ENCODE assay signal across 11 cellular contexts in genomic region chr14:69050235-69051184, GRCh38.
A peak's percentile ranks its signal among the peaks of the same experiment; 100 is the strongest.
DNase-seq lines count a peak whose midpoint lies in the region; ATAC-seq and TF ChIP-seq lines count a peak whose summit lies in the region.
"Had no signal": no experiment of that assay in that cellular context is flagged by ENCODE, and none has a peak within 500 bp of the region (broad histone marks: within the 10 kb centered on the region; RNA-seq: fewer than 3 reads in every experiment).

No MANE protein-coding gene starts in this region.

- H3K4me3 ChIP-seq in heart right ventricle (no peak overlapping the region), neutrophil (ENCODE audit: low read depth in 1 of 2, low read length in 1 of 2) (peak overlapping the region in 1 of 2 experiments; percentile 9), vagina (no peak overlapping the region)

- H3K27ac ChIP-seq in heart right ventricle (peak overlapping the region; percentile 67 to 94 (median 81)), neutrophil (peak overlapping the region; percentile 91), vagina (peak overlapping the region; percentile 85)

- peak in 1 of 8 donors; percentile 10 for ATAC-seq in heart right ventricle
- ATAC-seq in HG03108 (IDR thresholded peaks at IDR 0.05; ENCODE audit: unreplicated experiment): no peak
- ATAC-seq: HCT116 had no signal

- no peaks in the 10 kb centered on the region for H3K27me3 ChIP-seq in heart right ventricle
- no peaks in the 10 kb centered on the region for H3K27me3 ChIP-seq in neutrophil
- H3K27me3 ChIP-seq in vagina: no peaks in the 10 kb centered on the region

- no peaks in the 10 kb centered on the region for H3K9me3 ChIP-seq in heart right ventricle
- H3K9me3 ChIP-seq in neutrophil: no peaks in the 10 kb centered on the region
- H3K9me3 ChIP-seq in vagina: no peaks in the 10 kb centered on the region

- peaks cover 37 to 84% (median 77%) of the 10 kb centered on the region in 9 donors for H3K4me1 ChIP-seq in heart right ventricle
- peaks cover 73 to 77% of the 10 kb centered on the region in 2 experiments for H3K4me1 ChIP-seq in neutrophil (ENCODE audit: control insufficient read depth in 1 of 2, insufficient read depth in 1 of 2, low read depth in 1 of 2, low read length in 1 of 2)
- H3K4me1 ChIP-seq in vagina: peaks cover 66% of the 10 kb centered on the region

- WGBS in heart right ventricle, 2 donors: 36 to 44% methylated on average over 6 of the region's 6 CpGs

- TF ChIP-seq CTCF in heart right ventricle (IDR thresholded peaks at IDR 0.05) (no peak), neutrophil (IDR thresholded peaks at IDR 0.05) (no peak), vagina (IDR thresholded peaks at IDR 0.05) (no peak)

- peaks cover 0 to 30% (median 20%) of the 10 kb centered on the region in 9 donors for H3K36me3 ChIP-seq in heart right ventricle
- H3K36me3 ChIP-seq in neutrophil: peaks cover 17% of the 10 kb centered on the region
- H3K36me3 ChIP-seq in vagina: peaks cover 0 to 16% of the 10 kb centered on the region in 2 donors

- no peak for TF ChIP-seq POLR2A in vagina (IDR thresholded peaks at IDR 0.05)

- intact Hi-C loops in heart right ventricle (cut with DNase I): loop anchor here in 1 of 10 donors (5.0 kb wide), 1 partner anchor 37 kb away; no protein-coding TSS in a partner anchor
- intact Hi-C loops in cardiac septum (cut with DNase I): no loop called here
- intact Hi-C loops in vagina (cut with DNase I): no loop called here

- DNase-seq in heart right ventricle (no peak), cardiac septum (ENCODE audit: low spot score) (no peak), fibroblast of gingiva (ENCODE audit: low read depth) (peak; percentile 34), vagina (ENCODE audit: extremely low spot score in 2 of 2) (no peak), mesenteric fat pad (ENCODE audit: low spot score) (no peak), pons (ENCODE audit: low spot score) (no peak)
- DNase-seq: NCI-H748 treated with DMSO at 0.1 percent for 48 hours; stimulated activated CD4-positive, alpha-beta T cell treated with anti-CD3 and anti-CD28 coated beads, Interleukin-15, amount 100 ng/mL, for 24 hours had no signal
